ENCODE assay signal across 8 cellular contexts in the genomic region with DNA sequence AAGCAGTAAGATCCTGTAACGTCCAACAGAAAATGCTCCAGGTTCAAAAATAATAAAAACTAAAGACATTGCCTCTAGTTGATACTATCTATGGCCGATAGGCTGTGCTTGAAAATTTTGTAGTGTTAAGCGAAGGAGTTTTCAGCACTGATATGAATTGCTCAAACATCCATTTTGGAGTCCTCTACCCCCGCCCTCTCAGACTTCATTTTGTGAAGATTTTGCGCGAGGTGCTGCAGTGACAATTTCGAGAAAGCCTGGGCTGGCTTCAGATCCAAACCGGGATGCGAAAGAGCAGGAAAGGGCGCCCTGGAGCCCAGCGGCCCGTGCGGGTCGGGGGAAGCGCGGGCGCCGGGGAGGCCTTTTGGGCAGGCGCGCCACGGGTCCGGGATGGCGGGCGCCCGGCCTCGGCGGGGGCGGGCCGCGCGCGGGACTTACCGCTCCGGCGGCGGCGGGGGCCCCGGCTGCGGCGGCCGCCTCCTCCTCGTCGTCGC. TPM values are rescaled to one million over a fixed set of nuclear protein-coding genes. Genes with fewer than 3 reads are reported as not detected.
DNase-seq lines count a peak whose midpoint lies in the region; ATAC-seq and TF ChIP-seq lines count a peak whose summit lies in the region.

No MANE protein-coding gene starts in this region.

- in situ Hi-C loops in KBM-7 (cut with MboI; ENCODE audit: low pct_unique_long_range_greater_than_20kb, low sequenced_read_pairs) = no loop called here
- in situ Hi-C loops in mammary epithelial cell (cut with MboI; ENCODE audit: low sequenced_read_pairs in 2 of 2) = no loop called here

- DNase-seq in SIG-M5 treated with dmso at 0.1 percent for 504 hours (lab: John Stamatoyannopoulos, UW; ENCODE audit: unreplicated experiment) (peak; percentile 80), SIG-M5 (lab: John Stamatoyannopoulos, UW) (no peak), KBM-7 (peak; percentile 70), SK-N-MC (ENCODE audit: low read depth, low spot score) (peak; percentile 63), mammary epithelial cell (peak; percentile 69), right lobe of liver (no peak)
- DNase-seq in stimulated activated CD8-positive, alpha-beta memory T cell treated with anti-CD3 and anti-CD28 coated beads, Interleukin-4, amount 100 ng/mL, for 48 hours = peak; percentile 67

- CTCF ChIA-PET in mammary epithelial cell (lab: Charles Lee; ENCODE audit: low non-redundant PET) = no interaction called here

- no peaks in the 10 kb centered on the region for H4K20me1 ChIP-seq in mammary epithelial cell (ENCODE audit: insufficient read depth, low read length)

- H3K4me2 ChIP-seq in mammary epithelial cell (ENCODE audit: insufficient read depth, low read depth, low read length) = peak overlapping the region; percentile 77

- H3K36me3 ChIP-seq in SK-N-MC (ENCODE audit: insufficient read depth, low read length) = peaks cover 24% of the 10 kb centered on the region
- no peaks in the 10 kb centered on the region for H3K36me3 ChIP-seq in mammary epithelial cell (ENCODE audit: insufficient read depth, low read length)
- no peaks in the 10 kb centered on the region for H3K36me3 ChIP-seq in right lobe of liver

- peak; percentile 29 to 37 for TF ChIP-seq CTCF in mammary epithelial cell (conservative IDR thresholded peaks at IDR 0.05 in 1 of 2, IDR thresholded peaks at IDR 0.05 in 1 of 2; ENCODE audit: extremely low read depth in 1 of 2, insufficient read depth in 1 of 2, low read depth in 1 of 2, low read length in 2 of 2)
- TF ChIP-seq CTCF in right lobe of liver (IDR thresholded peaks at IDR 0.05) = peak in 3 of 4 donors; percentile 6 to 47 (median 19)

- H3K4me3 ChIP-seq in SK-N-MC (peak overlapping the region; percentile 87), mammary epithelial cell (replicated peaks in 1 of 3; ENCODE audit: insufficient read depth in 1 of 3, low read depth in 2 of 3, low read length in 3 of 3) (peak overlapping the region; percentile 73 to 98 (median 96)), right lobe of liver (peak overlapping the region; percentile 80 to 86 (median 80))

- BruUV-seq in mammary epithelial cell (replicated peaks; lab: Mats Ljungman, UMichigan) = no TSS peak

- intact Hi-C loops in mammary epithelial cell (cut with micrococcal nuclease) = loop anchor here (1.0 to 5.0 kb wide), 6 partner anchors 15 to 377 kb away; no protein-coding TSS in a partner anchor
- intact Hi-C loops in right lobe of liver (cut with DNase I) = no loop called here

- H3K9ac ChIP-seq in SK-N-MC (ENCODE audit: insufficient read length) (peak overlapping the region; percentile 90), mammary epithelial cell (ENCODE audit: insufficient read depth, low read length) (peak overlapping the region; percentile 91)

- H3K27me3 ChIP-seq in mammary epithelial cell (ENCODE audit: insufficient read depth, low read length) = no peaks in the 10 kb centered on the region
- no peaks in the 10 kb centered on the region for H3K27me3 ChIP-seq in right lobe of liver

- 6% methylated on average over 19 of the region's 44 CpGs for WGBS in mammary epithelial cell (ENCODE audit: low coverage, missing lambda C conversion rate)
- WGBS in right lobe of liver (ENCODE audit: insufficient coverage, low coverage, low lambda C conversion rate, missing lambda C conversion rate) = under 1% methylated on average over 13 of the region's 44 CpGs

- peaks cover 6% of the 10 kb centered on the region; the same call in 1 of the 2 replicates for H3K9me3 ChIP-seq in SK-N-MC (ENCODE audit: low read depth, low read length)
- H3K9me3 ChIP-seq in mammary epithelial cell (replicated peaks; ENCODE audit: insufficient read depth, low read length) = no peaks in the 10 kb centered on the region
- no peaks in the 10 kb centered on the region for H3K9me3 ChIP-seq in right lobe of liver

- TF ChIP-seq POLR2A in right lobe of liver (IDR thresholded peaks at IDR 0.05) = no peak

- H3K79me2 ChIP-seq in mammary epithelial cell (ENCODE audit: insufficient read depth, low read length) = peaks cover 66% of the 10 kb centered on the region

- ATAC-seq in GM21723 (IDR thresholded peaks at IDR 0.05; ENCODE audit: unreplicated experiment) (peak; percentile 15), right lobe of liver (no peak)

- H2AFZ ChIP-seq in mammary epithelial cell (ENCODE audit: low read depth, low read length) = peak overlapping the region; percentile 66

- H3K4me1 ChIP-seq in mammary epithelial cell (ENCODE audit: insufficient read depth, low read length) = peaks cover 19% of the 10 kb centered on the region
- peaks cover 0 to 39% (median 3%) of the 10 kb centered on the region in 4 donors for H3K4me1 ChIP-seq in right lobe of liver

- H3K27ac ChIP-seq in SK-N-MC (peak overlapping the region; percentile 97), mammary epithelial cell (ENCODE audit: insufficient read depth, low read depth, low read length) (peak overlapping the region; percentile 73), right lobe of liver (peak overlapping the region; percentile 98 to 100 (median 100))

- dilution Hi-C loops in mammary epithelial cell (cut with HindIII; ENCODE audit: low sequenced_read_pairs) = no loop called here

RNA-seq across cellular contexts. Expression of a gene that starts 1.8 kb away (rescaled TPM):
- 10 to 100 TPM; 64.1 to 79.5 TPM for total RNA-seq in mammary epithelial cell
- 28.5 TPM for polyA plus RNA-seq in mammary epithelial cell
- polyA minus RNA-seq in mammary epithelial cell = 87.4 TPM
- 10 to 100 TPM; 28.4 to 36.5 (median 32.4) TPM for total RNA-seq in right lobe of liver

Comparison
In these comparisons a context has a peak if more than half of its experiments do, and no peak if none do; other contexts are left out.
1. DNase-seq: peak in SIG-M5 treated with dmso at 0.1 percent for 504 hours (single experiment), KBM-7 (single experiment), SK-N-MC (single experiment), mammary epithelial cell (single experiment) and stimulated activated CD8-positive, alpha-beta memory T cell treated with anti-CD3 and anti-CD28 coated beads, Interleukin-4, amount 100 ng/mL, for 48 hours (single experiment); none in SIG-M5 (single experiment) and right lobe of liver (0 of 3).
2. Peak in every context shown above with its lines, with median percentiles within 50 percentile points of each other: H3K27ac ChIP-seq and H3K4me3 ChIP-seq.